In genomic region chr5:141420855-141421488, GRCh38 we compare ENCODE assay signal across 8 cellular contexts. TPM values are rescaled to one million over a fixed set of nuclear protein-coding genes. Genes with fewer than 3 reads are reported as not detected.
DNase-seq lines count a peak whose midpoint lies in the region; ATAC-seq and TF ChIP-seq lines count a peak whose summit lies in the region.

TSS of gene PCDHGA11 (plus strand) at chr5:141421051. CDS start at chr5:141421228, 177 bp downstream.

- H3K4me3 ChIP-seq in GM12865 (ENCODE audit: low read depth, low read length) (peak within 1 kb of the TSS; percentile 65), retinal pigment epithelial cell (ENCODE audit: low read length) (peak within 1 kb of the TSS; percentile 53)

- H3K4me3 Mint-ChIP-seq in activated CD8-positive, alpha-beta T cell treated with anti-CD3 and anti-CD28 coated beads for 36 hours = peak within 1 kb of the TSS; percentile 74

- H3K27me3 ChIP-seq in foreskin keratinocyte = peaks cover 48% of the 10 kb centered on the region

- H3K9me3 Mint-ChIP-seq in activated CD8-positive, alpha-beta T cell treated with anti-CD3 and anti-CD28 coated beads for 36 hours = peaks cover 28% of the 10 kb centered on the region

- no peak within 1 kb of the TSS for H3K27ac Mint-ChIP-seq in activated CD8-positive, alpha-beta T cell treated with anti-CD3 and anti-CD28 coated beads for 36 hours

- peaks cover 8% of the 10 kb centered on the region for H3K4me1 Mint-ChIP-seq in activated CD8-positive, alpha-beta T cell treated with anti-CD3 and anti-CD28 coated beads for 36 hours (ENCODE audit: low read depth)

- H3K36me3 Mint-ChIP-seq in activated CD8-positive, alpha-beta T cell treated with anti-CD3 and anti-CD28 coated beads for 36 hours (ENCODE audit: low read depth) = peaks cover 28% of the 10 kb centered on the region

- CTCF ChIA-PET in activated CD8-positive, alpha-beta T cell treated with anti-CD3 and anti-CD28 coated beads for 36 hours (lab: Charles Lee) = interaction anchor here (0.6 to 6.5 kb wide), 41 partner anchors 8 to 234 kb away, joined by 3 to 71 read pairs (median 4); partner anchors contain the start of genes PCDHB9, PCDHGA1, PCDHGA10 and PCDHGA12

- peak; percentile 43 for ATAC-seq in HG03280 (IDR thresholded peaks at IDR 0.05; ENCODE audit: unreplicated experiment)
- peak; percentile 61 for ATAC-seq in activated CD8-positive, alpha-beta T cell treated with anti-CD3 and anti-CD28 coated beads for 36 hours
- peak; percentile 62 for ATAC-seq in foreskin keratinocyte

- DNase-seq in GM12865 (ENCODE audit: low read depth) = peak; percentile 77
- peak; percentile 69 for DNase-seq in activated CD8-positive, alpha-beta T cell treated with anti-CD3 and anti-CD28 coated beads for 36 hours
- peak; percentile 44 to 72 for DNase-seq in foreskin keratinocyte
- no peak for DNase-seq in retinal pigment epithelial cell (ENCODE audit: low read depth)
- no peak for DNase-seq in cortex of kidney (lab: John Stamatoyannopoulos, UW)
- no peak for DNase-seq in activated CD4-positive, CD25-positive, alpha-beta regulatory T cell treated with anti-CD3 and anti-CD28 coated beads, Interleukin-2, amount 50 U/mL, for 72 hours
- no peak for DNase-seq in GM19240 (ENCODE audit: insufficient read length, low spot score)

- H3K4me1 ChIP-seq in foreskin keratinocyte = peaks cover 7% of the 10 kb centered on the region

- intact Hi-C loops in activated CD8-positive, alpha-beta T cell treated with anti-CD3 and anti-CD28 coated beads for 36 hours (cut with micrococcal nuclease) = no loop called here

- peaks cover 72% of the 10 kb centered on the region for H3K27me3 Mint-ChIP-seq in activated CD8-positive, alpha-beta T cell treated with anti-CD3 and anti-CD28 coated beads for 36 hours

- H3K27ac ChIP-seq in foreskin keratinocyte = no peak within 1 kb of the TSS

- TF ChIP-seq CTCF in GM12865 (IDR thresholded peaks at IDR 0.05; ENCODE audit: insufficient read depth, low read depth, low read length, missing control alignments) (peak; percentile 51), foreskin keratinocyte (conservative IDR thresholded peaks at IDR 0.05) (peak; percentile 85), retinal pigment epithelial cell (conservative IDR thresholded peaks at IDR 0.05; ENCODE audit: low read depth, low read length) (peak; percentile 62)
- TF ChIP-seq CTCF in activated CD8-positive, alpha-beta T cell treated with anti-CD3 and anti-CD28 coated beads for 36 hours (IDR thresholded peaks at IDR 0.05) = peak; percentile 76

- POLR2A ChIA-PET in activated CD8-positive, alpha-beta T cell treated with anti-CD3 and anti-CD28 coated beads for 36 hours (lab: Charles Lee) = no interaction called here

RNA-seq across cellular contexts. Expression of gene PCDHGA11, which starts in this region (rescaled TPM):
- not detected for total RNA-seq in activated CD8-positive, alpha-beta T cell treated with anti-CD3 and anti-CD28 coated beads for 36 hours
- 1.7 and 2.7 TPM in 2 replicates for total RNA-seq in foreskin keratinocyte
- 0.58 and 0.75 TPM in 2 replicates for polyA plus RNA-seq in foreskin keratinocyte

Comparison
In these comparisons a context has a peak if more than half of its experiments do, and no peak if none do; other contexts are left out.
1. Peak in DNase-seq and ATAC-seq in activated CD8-positive, alpha-beta T cell treated with anti-CD3 and anti-CD28 coated beads for 36 hours; RNA of the gene not detected or under 1 TPM.
2. DNase-seq: peak in GM12865 (single experiment) and foreskin keratinocyte (2 of 2); none in retinal pigment epithelial cell (single experiment), cortex of kidney (single experiment), activated CD4-positive, CD25-positive, alpha-beta regulatory T cell treated with anti-CD3 and anti-CD28 coated beads, Interleukin-2, amount 50 U/mL, for 72 hours (single experiment) and GM19240 (single experiment).
3. Peak in every context shown above with its lines, with median percentiles within 50 percentile points of each other: CTCF ChIP-seq and ATAC-seq.